8 cellular contexts compared by ENCODE assay signal in the genomic region with DNA sequence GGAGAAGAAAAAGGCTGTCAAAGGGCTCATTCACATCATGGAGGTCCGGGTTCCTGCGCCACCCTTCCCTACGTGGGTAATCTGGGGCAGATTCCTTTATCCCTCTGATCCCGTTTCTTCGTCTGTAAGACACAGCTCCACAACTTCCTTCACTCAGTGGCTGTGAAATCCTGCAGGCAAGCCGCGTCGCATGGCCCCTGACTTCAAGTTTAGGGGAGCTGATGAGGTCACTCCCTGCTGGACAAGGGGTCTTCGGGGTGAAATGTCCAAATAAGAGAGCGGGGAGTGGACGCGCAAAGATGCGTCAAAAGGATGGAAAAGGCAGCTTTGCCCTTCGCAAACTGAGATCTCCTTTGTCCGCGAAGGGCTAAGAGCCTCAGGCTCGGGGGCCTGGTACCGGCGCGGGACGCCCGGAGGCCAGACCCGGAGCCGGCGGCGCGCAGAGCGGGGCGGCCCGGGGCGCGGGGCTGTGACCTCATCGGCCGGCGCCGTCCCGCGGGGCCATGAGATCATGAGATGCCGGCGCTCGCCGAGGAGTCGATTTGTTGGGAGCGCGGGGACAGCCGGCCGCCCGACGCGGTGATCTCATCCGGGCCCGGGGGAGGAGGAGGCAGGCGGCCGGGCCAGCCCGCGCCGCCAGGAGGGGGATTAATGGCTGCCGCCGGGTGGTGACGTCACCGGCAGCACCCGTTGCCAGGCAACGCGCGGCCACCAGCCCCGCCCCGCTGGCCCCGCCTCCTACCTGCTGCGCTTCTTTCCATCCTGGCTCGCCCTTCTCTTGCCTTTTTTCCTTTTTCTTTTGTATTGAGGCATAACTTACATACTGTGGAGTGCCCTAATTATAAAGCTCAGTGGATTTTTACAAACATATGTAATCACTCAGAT.
DNase-seq lines count a peak whose midpoint lies in the region; ATAC-seq and TF ChIP-seq lines count a peak whose summit lies in the region.

No MANE protein-coding gene starts in this region.

- H3K27me3 ChIP-seq in OCI-LY3 (ENCODE audit: low read depth, low read length), result no peaks in the 10 kb centered on the region
- H3K27me3 ChIP-seq in mucosa of stomach (ENCODE audit: control insufficient read depth, insufficient read depth, low read length), result no peaks in the 10 kb centered on the region

- no peaks in the 10 kb centered on the region for H3K9me3 ChIP-seq in OCI-LY3 (ENCODE audit: insufficient read depth, low read length)
- H3K9me3 ChIP-seq in mucosa of stomach (ENCODE audit: control insufficient read depth, low read length), result no peaks in the 10 kb centered on the region

- H2AFZ ChIP-seq in OCI-LY3 (ENCODE audit: low read depth, low read length), result peak overlapping the region; percentile 99

- DNase-seq in DMS 273 treated with DMSO at 0.1 percent for 48 hours (lab: John Stamatoyannopoulos, UW) (peak; percentile 66), HuH-7.5 (ENCODE audit: low spot score) (peak; percentile 83), erythroblast (lab: John Stamatoyannopoulos, UW) (peak; percentile 93 to 97)
- DNase-seq in activated T-cell treated with anti-CD3 and anti-CD28 coated beads, Interleukin-2, amount 50 U/mL, for 1 hour, result peak; percentile 95
- DNase-seq in stimulated activated CD8-positive, alpha-beta memory T cell treated with anti-CD3 and anti-CD28 coated beads, Interleukin-4, amount 100 ng/mL, for 48 hours, result peak; percentile 91

- H3K79me2 ChIP-seq in OCI-LY3 (ENCODE audit: low read length), result no peaks in the 10 kb centered on the region

- H3K9ac ChIP-seq in OCI-LY3 (ENCODE audit: low read length), result peak overlapping the region; percentile 83
- peak overlapping the region; percentile 81 for H3K9ac ChIP-seq in mucosa of stomach (ENCODE audit: low read length)

- H3K36me3 ChIP-seq in OCI-LY3 (replicated peaks; ENCODE audit: low read depth, low read length), result no peaks in the 10 kb centered on the region
- H3K36me3 ChIP-seq in mucosa of stomach (ENCODE audit: control insufficient read depth, insufficient read depth, low read length), result no peaks in the 10 kb centered on the region

- peak overlapping the region; percentile 98 for H3K4me2 ChIP-seq in OCI-LY3 (ENCODE audit: low read length)

- ATAC-seq in GM21526 (IDR thresholded peaks at IDR 0.05; ENCODE audit: low FRiP score, unreplicated experiment), result peak; percentile 87

- peak; percentile 80 for TF ChIP-seq POLR2A in erythroblast (IDR thresholded peaks at IDR 0.05; ENCODE audit: low read length)

- H3K4me3 ChIP-seq in OCI-LY3 (ENCODE audit: low read length), result peak overlapping the region; percentile 93
- peak overlapping the region; percentile 78 for H3K4me3 ChIP-seq in mucosa of stomach (ENCODE audit: low read length)

- no peak for TF ChIP-seq CTCF in OCI-LY3 (IDR thresholded peaks at IDR 0.05; ENCODE audit: low read depth, low read length)

- H3K4me1 ChIP-seq in OCI-LY3 (ENCODE audit: low read length) (peaks cover 9% of the 10 kb centered on the region), mucosa of stomach (ENCODE audit: control insufficient read depth, insufficient read depth, low read length) (peaks cover 10% of the 10 kb centered on the region)

- H3K27ac ChIP-seq in OCI-LY3 (ENCODE audit: low read length), result peak overlapping the region; percentile 56

- H4K20me1 ChIP-seq in OCI-LY3 (ENCODE audit: insufficient read depth, low read length), result no peaks in the 10 kb centered on the region

Comparison
In these comparisons a context has a peak if more than half of its experiments do, and no peak if none do; other contexts are left out.
1. Peak in every context shown above with its lines: DNase-seq, ATAC-seq, H3K4me3 ChIP-seq and H3K27ac ChIP-seq.